8 cellular contexts compared by ENCODE assay signal in genomic region chr5:128782446-128782845, GRCh38.
DNase-seq lines count a peak whose midpoint lies in the region; FAIRE-seq and TF ChIP-seq lines count a peak whose summit lies in the region.
"Had no signal": no experiment of that assay in that cellular context is flagged by ENCODE, and none has a peak within 500 bp of the region (broad histone marks: within the 10 kb centered on the region; RNA-seq: fewer than 3 reads in every experiment).

No MANE protein-coding gene starts in this region.

- FAIRE-seq in HTR-8/SVneo (lab: Jason Lieb, UNC), result no peak
- peak; percentile 64 for FAIRE-seq in keratinocyte (lab: Jason Lieb, UNC)

- H3K27ac ChIP-seq in keratinocyte (ENCODE audit: control insufficient read depth, insufficient read depth, low read length), result no peak overlapping the region

- no peaks in the 10 kb centered on the region for H4K20me1 ChIP-seq in keratinocyte (ENCODE audit: control insufficient read depth, extremely low read depth, insufficient read depth, low read length)

- H3K79me2 ChIP-seq in keratinocyte (ENCODE audit: control insufficient read depth, insufficient read depth, low read length), result no peaks in the 10 kb centered on the region

- peaks cover 4% of the 10 kb centered on the region for H3K4me1 ChIP-seq in keratinocyte (ENCODE audit: control insufficient read depth, extremely low read depth, insufficient read depth, low read length)

- no peaks in the 10 kb centered on the region for H3K27me3 ChIP-seq in keratinocyte (ENCODE audit: control insufficient read depth, extremely low read depth, insufficient read depth, low read length)

- H3K9me1 ChIP-seq in keratinocyte (ENCODE audit: control insufficient read depth, extremely low read depth, insufficient read depth, low read length), result no peaks in the 10 kb centered on the region

- H3K4me3 ChIP-seq in cardiac fibroblast (replicated peaks in 1 of 2; ENCODE audit: low read depth in 2 of 2, low read length in 2 of 2) (no peak overlapping the region), keratinocyte (ENCODE audit: control insufficient read depth in 2 of 3, extremely low read depth in 1 of 3, insufficient read depth in 2 of 3, low read depth in 1 of 3, low read length in 3 of 3) (no peak overlapping the region)

- TF ChIP-seq CTCF in cardiac fibroblast (IDR thresholded peaks at IDR 0.05; ENCODE audit: low read depth, low read length) (no peak), keratinocyte (optimal IDR thresholded peaks at IDR 0.05 in 1 of 3, IDR thresholded peaks at IDR 0.05 in 1 of 3, conservative IDR thresholded peaks at IDR 0.05 in 1 of 3; ENCODE audit: extremely low read depth in 1 of 3, insufficient read depth in 2 of 3, low read length in 3 of 3) (no peak)

- DNase-seq in HTR-8/SVneo (ENCODE audit: insufficient read length, low spot score) (peak; percentile 6), cardiac fibroblast (ENCODE audit: low read depth in 2 of 2) (peak; percentile 85 to 91), keratinocyte (ENCODE audit: low read depth, low spot score) (no peak), ureter (ENCODE audit: low spot score) (peak; percentile 80), T-helper 9 cell (no peak), kidney glomerular epithelial cell (lab: John Stamatoyannopoulos, UW) (no peak)
- no peak for DNase-seq in activated naive CD4-positive, alpha-beta T cell treated with anti-CD3 and anti-CD28 coated beads, Interleukin-2, amount 50 U/mL, for 16 hours
- DNase-seq: activated T-cell treated with anti-CD3 and anti-CD28 coated beads, Interleukin-2, amount 50 U/mL, for 24 hours had no signal

- no peak overlapping the region for H3K4me2 ChIP-seq in keratinocyte (ENCODE audit: control insufficient read depth, extremely low read depth, insufficient read depth, low read depth, low read length)

- H2AFZ ChIP-seq in keratinocyte (ENCODE audit: control insufficient read depth, low read length), result no peak overlapping the region

- no peaks in the 10 kb centered on the region for H3K9me3 ChIP-seq in keratinocyte (ENCODE audit: control insufficient read depth, low read depth, low read length)

- H3K9ac ChIP-seq in keratinocyte (ENCODE audit: control insufficient read depth, extremely low read depth, insufficient read depth, low read length), result no peak overlapping the region

- H3K36me3 ChIP-seq in keratinocyte (ENCODE audit: control insufficient read depth in 2 of 2, extremely low read depth in 1 of 2, insufficient read depth in 2 of 2, low read length in 2 of 2), result no peaks in the 10 kb centered on the region

- dilution Hi-C loops in keratinocyte (cut with MboI; ENCODE audit: extremely low pct_ligation_motif_present, low sequenced_read_pairs), result no loop called here

Comparison
In these comparisons a context has a peak if more than half of its experiments do, and no peak if none do; other contexts are left out.
1. DNase-seq: peak in HTR-8/SVneo (single experiment), cardiac fibroblast (2 of 2) and ureter (single experiment); none in keratinocyte (single experiment), T-helper 9 cell (single experiment), activated naive CD4-positive, alpha-beta T cell treated with anti-CD3 and anti-CD28 coated beads, Interleukin-2, amount 50 U/mL, for 16 hours (single experiment) and kidney glomerular epithelial cell (single experiment).